10 cellular contexts compared by ENCODE assay signal in genomic region chr12:124654666-124655316, GRCh38.
DNase-seq lines count a peak whose midpoint lies in the region; ATAC-seq lines count a peak whose summit lies in the region.
"Had no signal": no experiment of that assay in that cellular context is flagged by ENCODE, and none has a peak within 500 bp of the region (broad histone marks: within the 10 kb centered on the region; RNA-seq: fewer than 3 reads in every experiment).

No MANE protein-coding gene starts in this region.

- H3K9me3 ChIP-seq in aorta (ENCODE audit: control insufficient read depth, low read length) = no peaks in the 10 kb centered on the region

- intact Hi-C loops in aorta (cut with DNase I) = no loop called here

- H3K9me3 Mint-ChIP-seq in activated naive CD4-positive, alpha-beta T cell treated with anti-CD3 and anti-CD28 coated beads, Interleukin-2, amount 50 U/mL, for 24 hours = no peaks in the 10 kb centered on the region

- no peaks in the 10 kb centered on the region for H3K36me3 Mint-ChIP-seq in activated naive CD4-positive, alpha-beta T cell treated with anti-CD3 and anti-CD28 coated beads, Interleukin-2, amount 50 U/mL, for 24 hours

- peak overlapping the region in 1 of 2 donors; percentile 45 for H3K27ac ChIP-seq in aorta (ENCODE audit: low read depth in 1 of 2, low read length in 2 of 2)
- H3K27ac ChIP-seq: C4-2B, HL-60 had no signal

- H3K4me1 Mint-ChIP-seq in activated naive CD4-positive, alpha-beta T cell treated with anti-CD3 and anti-CD28 coated beads, Interleukin-2, amount 50 U/mL, for 24 hours = no peaks in the 10 kb centered on the region

- H3K27me3 ChIP-seq in aorta (ENCODE audit: control insufficient read depth in 1 of 2, insufficient read depth in 2 of 2, low read length in 1 of 2) = no peaks in the 10 kb centered on the region

- H3K27me3 Mint-ChIP-seq in activated naive CD4-positive, alpha-beta T cell treated with anti-CD3 and anti-CD28 coated beads, Interleukin-2, amount 50 U/mL, for 24 hours = peaks cover 2% of the 10 kb centered on the region

- H3K4me1 ChIP-seq in aorta (ENCODE audit: control insufficient read depth in 1 of 2, insufficient read depth in 2 of 2, low read length in 2 of 2) = no peaks in the 10 kb centered on the region

- no peaks in the 10 kb centered on the region for H3K36me3 ChIP-seq in aorta (ENCODE audit: control insufficient read depth in 1 of 2, insufficient read depth in 2 of 2, low read length in 1 of 2)

- ATAC-seq in esophagus mucosa (peak; percentile 35), aorta (ENCODE audit: low FRiP score) (peak; percentile 55), GM21360 (IDR thresholded peaks at IDR 0.05; ENCODE audit: unreplicated experiment) (no peak), HG03378 (IDR thresholded peaks at IDR 0.05; ENCODE audit: unreplicated experiment) (no peak)

- no peak overlapping the region for H3K4me3 ChIP-seq in aorta (ENCODE audit: low read length in 2 of 2)

- H3K27ac Mint-ChIP-seq in activated naive CD4-positive, alpha-beta T cell treated with anti-CD3 and anti-CD28 coated beads, Interleukin-2, amount 50 U/mL, for 24 hours = peak overlapping the region; percentile 51

- no peak overlapping the region for H3K4me3 Mint-ChIP-seq in activated naive CD4-positive, alpha-beta T cell treated with anti-CD3 and anti-CD28 coated beads, Interleukin-2, amount 50 U/mL, for 24 hours

- 27 to 30% methylated on average over 21 of the region's 21 CpGs for WGBS in aorta, 2 donors

- DNase-seq in activated naive CD4-positive, alpha-beta T cell treated with Interleukin-2 at 50 U/mL for 16 hours = no peak
- peak; percentile 36 for DNase-seq in myocyte (ENCODE audit: low read depth)
- DNase-seq in aorta = peak; percentile 84 to 91
- DNase-seq in foreskin melanocyte = no peak

Comparison
In these comparisons a context has a peak if more than half of its experiments do, and no peak if none do; other contexts are left out.
1. DNase-seq: peak in myocyte (single experiment) and aorta (2 of 2); none in activated naive CD4-positive, alpha-beta T cell treated with Interleukin-2 at 50 U/mL for 16 hours (single experiment) and foreskin melanocyte (single experiment).
2. ATAC-seq: peak in esophagus mucosa (single experiment) and aorta (single experiment); none in GM21360 (single experiment) and HG03378 (single experiment).